ENCODE assay signal across 12 cellular contexts in the genomic region with DNA sequence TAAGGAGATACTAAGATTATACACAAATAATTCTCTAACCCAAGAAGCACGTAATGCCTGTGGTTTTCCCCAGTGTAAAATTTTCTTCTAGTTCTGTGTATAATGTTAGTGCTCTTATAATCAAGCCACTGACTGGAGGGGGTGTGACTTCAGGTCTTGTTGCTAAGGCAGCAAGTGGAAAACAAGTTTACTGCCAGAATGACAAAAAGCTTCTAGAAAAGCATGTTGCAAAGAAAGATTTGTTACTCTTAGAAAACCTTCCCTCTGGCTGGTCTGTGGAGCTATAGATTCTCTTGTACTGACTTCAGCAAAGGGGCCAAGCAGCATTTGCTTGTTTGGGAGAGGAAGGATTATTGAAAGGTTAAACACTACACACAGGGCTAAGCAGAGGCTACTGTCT.
DNase-seq lines count a peak whose midpoint lies in the region; ATAC-seq, FAIRE-seq and TF ChIP-seq lines count a peak whose summit lies in the region.
"Had no signal": no experiment of that assay in that cellular context is flagged by ENCODE, and none has a peak within 500 bp of the region (broad histone marks: within the 10 kb centered on the region; RNA-seq: fewer than 3 reads in every experiment).

No MANE protein-coding gene starts in this region.

- 43% methylated on average over 1 of the region's 1 CpG for WGBS in hepatocyte (ENCODE audit: low lambda C conversion rate, missing lambda C conversion rate)

- no peak overlapping the region for H3K4me3 Mint-ChIP-seq in astrocyte (ENCODE audit: unreplicated experiment)
- H3K4me3 Mint-ChIP-seq in activated T-cell treated with anti-CD3 and anti-CD28 coated beads, Interleukin-2, amount 50 U/mL, for 72 hours = no peak overlapping the region
- H3K4me3 Mint-ChIP-seq: activated CD4-positive, alpha-beta T cell treated with anti-CD3 and anti-CD28 coated beads for 36 hours; activated T-helper 1 cell treated with anti-CD3 and anti-CD28 coated beads, Interleukin-12 subunit alpha, Interleukin-12 subunit beta, Interleukin-2, Interleukin-4 antibody, amounts not matched to agents 30 ng/mL and 10 ng/mL and 1 ng/mL, durations not matched to agents 14 hours and 24 hours and 36 hours had no signal

- H3K4me1 ChIP-seq in HEK293 (ENCODE audit: control insufficient read depth, insufficient read depth, low read length) = peaks cover 4% of the 10 kb centered on the region
- peaks cover 37% of the 10 kb centered on the region for H3K4me1 ChIP-seq in astrocyte (ENCODE audit: insufficient read depth, low read length)
- peaks cover 11% of the 10 kb centered on the region for H3K4me1 ChIP-seq in hepatocyte (ENCODE audit: insufficient read depth)
- H3K4me1 ChIP-seq in tibial artery = peaks cover 0 to 29% (median 14%) of the 10 kb centered on the region in 4 donors

- no peaks in the 10 kb centered on the region for H3K36me3 ChIP-seq in HEK293 (ENCODE audit: control insufficient read depth in 2 of 2, insufficient read depth in 1 of 2, low read length in 2 of 2)
- no peaks in the 10 kb centered on the region for H3K36me3 ChIP-seq in astrocyte (ENCODE audit: insufficient read depth, low read length)
- H3K36me3 ChIP-seq in hepatocyte (replicated peaks; ENCODE audit: insufficient read depth, low read depth) = no peaks in the 10 kb centered on the region
- H3K36me3 ChIP-seq in tibial artery = no peaks in the 10 kb centered on the region
- H3K36me3 ChIP-seq: thoracic aorta had no signal

- peak; percentile 94 for DNase-seq in astrocyte (ENCODE audit: low read depth)
- DNase-seq in hepatocyte (ENCODE audit: low spot score) = peak; percentile 59
- no peak for DNase-seq in sciatic nerve (ENCODE audit: low spot score)
- DNase-seq in tibial artery = no peak
- no peak for DNase-seq in NCI-H2196 treated with DMSO at 0.1 percent for 48 hours (lab: John Stamatoyannopoulos, UW; ENCODE audit: unreplicated experiment)
- no peak for DNase-seq in activated T-cell treated with anti-CD3 and anti-CD28 coated beads, Interleukin-2, amount 50 U/mL, for 72 hours
- no peak for DNase-seq in D721Med (ENCODE audit: insufficient read length, low spot score)
- DNase-seq: activated CD4-positive, alpha-beta T cell treated with anti-CD3 and anti-CD28 coated beads for 36 hours; NCI-H2171 treated with DMSO at 0.1 percent for 48 hours had no signal

- H3K4me1 Mint-ChIP-seq in astrocyte (ENCODE audit: low read depth, unreplicated experiment) = peaks cover 51% of the 10 kb centered on the region
- H3K4me1 Mint-ChIP-seq in activated T-cell treated with anti-CD3 and anti-CD28 coated beads, Interleukin-2, amount 50 U/mL, for 72 hours (ENCODE audit: low read depth) = peaks cover 5% of the 10 kb centered on the region

- no peaks in the 10 kb centered on the region for H3K9me3 ChIP-seq in HEK293 (ENCODE audit: control insufficient read depth, insufficient read depth, low read depth, low read length)
- no peaks in the 10 kb centered on the region for H3K9me3 ChIP-seq in astrocyte (ENCODE audit: insufficient read depth, low read depth, low read length)
- H3K9me3 ChIP-seq in hepatocyte (ENCODE audit: low read depth) = no peaks in the 10 kb centered on the region
- no peaks in the 10 kb centered on the region for H3K9me3 ChIP-seq in tibial artery
- H3K9me3 ChIP-seq: thoracic aorta had no signal

- POLR2A ChIA-PET in HEK293 (lab: Yijun Ruan, JAX) = no interaction called here

- no peak overlapping the region for H3K27ac ChIP-seq in HEK293 (ENCODE audit: extremely low read depth, low read depth, low read length)
- peak overlapping the region; percentile 56 for H3K27ac ChIP-seq in astrocyte (ENCODE audit: low read depth, low read length)
- H3K27ac ChIP-seq in hepatocyte = peak overlapping the region; percentile 84
- no peak overlapping the region for H3K27ac ChIP-seq in tibial artery
- H3K27ac ChIP-seq: thoracic aorta had no signal

- no peak overlapping the region for H3K4me3 ChIP-seq in HEK293 (ENCODE audit: low read depth, low read length)
- no peak overlapping the region for H3K4me3 ChIP-seq in astrocyte (ENCODE audit: insufficient read depth, low read depth, low read length)
- H3K4me3 ChIP-seq in hepatocyte = no peak overlapping the region
- no peak overlapping the region for H3K4me3 ChIP-seq in tibial artery
- H3K4me3 ChIP-seq: thoracic aorta had no signal

- no peaks in the 10 kb centered on the region for H3K27me3 Mint-ChIP-seq in astrocyte (ENCODE audit: low read depth, unreplicated experiment)
- no peaks in the 10 kb centered on the region for H3K27me3 Mint-ChIP-seq in activated T-cell treated with anti-CD3 and anti-CD28 coated beads, Interleukin-2, amount 50 U/mL, for 72 hours (ENCODE audit: low read depth)
- H3K27me3 Mint-ChIP-seq: activated CD4-positive, alpha-beta T cell treated with anti-CD3 and anti-CD28 coated beads for 36 hours had no signal

- H3K27me3 ChIP-seq in astrocyte (ENCODE audit: insufficient read depth, low read length) (no peaks in the 10 kb centered on the region), hepatocyte (no peaks in the 10 kb centered on the region), tibial artery (no peaks in the 10 kb centered on the region)

- peak overlapping the region; percentile 13 for H3K9ac ChIP-seq in astrocyte (ENCODE audit: low read length)

- H3K79me2 ChIP-seq in astrocyte (ENCODE audit: insufficient read depth, low read length) (no peaks in the 10 kb centered on the region), hepatocyte (no peaks in the 10 kb centered on the region)

- CTCF ChIA-PET in HEK293 (lab: Yijun Ruan, JAX) = interaction anchor here (0.6 kb wide), 2 partner anchors 71 to 599 kb away, joined by 4 to 5 read pairs; no protein-coding TSS in a partner anchor

- H2AFZ ChIP-seq in astrocyte (ENCODE audit: low read depth, low read length) (no peak overlapping the region), hepatocyte (no peak overlapping the region)

- TF ChIP-seq CTCF in HEK293 (tag by site-specific recombination; IDR thresholded peaks at IDR 0.05) = no peak
- TF ChIP-seq CTCF in astrocyte (IDR thresholded peaks at IDR 0.05; ENCODE audit: insufficient read depth, low read depth, low read length) = no peak
- no peak for TF ChIP-seq CTCF in hepatocyte (IDR thresholded peaks at IDR 0.05; ENCODE audit: poor library complexity)
- TF ChIP-seq CTCF in tibial artery (IDR thresholded peaks at IDR 0.05) = no peak
- no peak for TF ChIP-seq CTCF in D721Med (IDR thresholded peaks at IDR 0.05; ENCODE audit: insufficient read depth, missing control alignments)

- FAIRE-seq in astrocyte (lab: Jason Lieb, UNC) (peak; percentile 26), D721Med (lab: Jason Lieb, UNC) (no peak)

- H3K36me3 Mint-ChIP-seq in astrocyte (ENCODE audit: low read depth, unreplicated experiment) = no peaks in the 10 kb centered on the region
- H3K36me3 Mint-ChIP-seq in activated T-cell treated with anti-CD3 and anti-CD28 coated beads, Interleukin-2, amount 50 U/mL, for 72 hours (ENCODE audit: insufficient read depth in 2 of 2) = no peaks in the 10 kb centered on the region

- H4K20me1 ChIP-seq in astrocyte (ENCODE audit: insufficient read depth, low read length) (no peaks in the 10 kb centered on the region), hepatocyte (ENCODE audit: insufficient read depth, poor library complexity, severe bottlenecking) (no peaks in the 10 kb centered on the region)

- no peaks in the 10 kb centered on the region for H3K9me2 ChIP-seq in hepatocyte (replicated peaks; ENCODE audit: insufficient read depth)

- intact Hi-C loops in sciatic nerve (cut with DNase I) = loop anchor here (5.0 kb wide), 1 partner anchor 731 kb away; no protein-coding TSS in a partner anchor
- intact Hi-C loops in tibial artery (cut with DNase I; ENCODE audit: low total_unique reads) = no loop called here

- H3K27ac Mint-ChIP-seq in astrocyte (ENCODE audit: unreplicated experiment) = peak overlapping the region; percentile 94
- no peak overlapping the region for H3K27ac Mint-ChIP-seq in activated T-cell treated with anti-CD3 and anti-CD28 coated beads, Interleukin-2, amount 50 U/mL, for 72 hours
- H3K27ac Mint-ChIP-seq: activated CD4-positive, alpha-beta T cell treated with anti-CD3 and anti-CD28 coated beads for 36 hours; activated T-helper 1 cell treated with anti-CD3 and anti-CD28 coated beads, Interleukin-12 subunit alpha, Interleukin-12 subunit beta, Interleukin-2, Interleukin-4 antibody, amounts not matched to agents 30 ng/mL and 10 ng/mL and 1 ng/mL, durations not matched to agents 14 hours and 24 hours and 36 hours had no signal

- H3K4me2 ChIP-seq in astrocyte (ENCODE audit: low read length) = peak overlapping the region; percentile 2
- H3K4me2 ChIP-seq in hepatocyte = peak overlapping the region; percentile 22

- peak; percentile 55 for ATAC-seq in sciatic nerve
- no peak for ATAC-seq in activated T-cell treated with anti-CD3 and anti-CD28 coated beads, Interleukin-2, amount 50 U/mL, for 72 hours (replicated peaks in 1 of 2)
- ATAC-seq: activated CD4-positive, alpha-beta T cell treated with anti-CD3 and anti-CD28 coated beads for 36 hours had no signal

- no peaks in the 10 kb centered on the region for H3K9me3 Mint-ChIP-seq in astrocyte (ENCODE audit: unreplicated experiment)
- H3K9me3 Mint-ChIP-seq in activated T-cell treated with anti-CD3 and anti-CD28 coated beads, Interleukin-2, amount 50 U/mL, for 72 hours = no peaks in the 10 kb centered on the region
- H3K9me3 Mint-ChIP-seq: activated T-helper 1 cell treated with anti-CD3 and anti-CD28 coated beads, Interleukin-12 subunit alpha, Interleukin-12 subunit beta, Interleukin-2, Interleukin-4 antibody, amounts not matched to agents 30 ng/mL and 10 ng/mL and 1 ng/mL, durations not matched to agents 14 hours and 24 hours and 36 hours had no signal

TF ChIP-seq in HEK293, 187 proteins besides CTCF, POLR2A, EP300 and RAD21:
- TF ChIP-seq KLF9 (tag by site-specific recombination; IDR thresholded peaks at IDR 0.05; ENCODE audit: low read depth) (0 out of 2 replicates have a peak, but pooled peaks have one; percentile 34), ZNF211 (tag by site-specific recombination; IDR thresholded peaks at IDR 0.05; ENCODE audit: low read depth) (no peak)
- TF ChIP-seq, protein P1, sequence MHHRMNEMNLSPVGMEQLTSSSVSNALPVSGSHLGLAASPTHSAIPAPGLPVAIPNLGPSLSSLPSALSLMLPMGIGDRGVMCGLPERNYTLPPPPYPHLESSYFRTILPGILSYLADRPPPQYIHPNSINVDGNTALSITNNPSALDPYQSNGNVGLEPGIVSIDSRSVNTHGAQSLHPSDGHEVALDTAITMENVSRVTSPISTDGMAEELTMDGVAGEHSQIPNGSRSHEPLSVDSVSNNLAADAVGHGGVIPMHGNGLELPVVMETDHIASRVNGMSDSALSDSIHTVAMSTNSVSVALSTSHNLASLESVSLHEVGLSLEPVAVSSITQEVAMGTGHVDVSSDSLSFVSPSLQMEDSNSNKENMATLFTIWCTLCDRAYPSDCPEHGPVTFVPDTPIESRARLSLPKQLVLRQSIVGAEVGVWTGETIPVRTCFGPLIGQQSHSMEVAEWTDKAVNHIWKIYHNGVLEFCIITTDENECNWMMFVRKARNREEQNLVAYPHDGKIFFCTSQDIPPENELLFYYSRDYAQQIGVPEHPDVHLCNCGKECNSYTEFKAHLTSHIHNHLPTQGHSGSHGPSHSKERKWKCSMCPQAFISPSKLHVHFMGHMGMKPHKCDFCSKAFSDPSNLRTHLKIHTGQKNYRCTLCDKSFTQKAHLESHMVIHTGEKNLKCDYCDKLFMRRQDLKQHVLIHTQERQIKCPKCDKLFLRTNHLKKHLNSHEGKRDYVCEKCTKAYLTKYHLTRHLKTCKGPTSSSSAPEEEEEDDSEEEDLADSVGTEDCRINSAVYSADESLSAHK (tag by site-specific recombination; IDR thresholded peaks at IDR 0.05) = no peak

Comparison
In these comparisons a context has a peak if more than half of its experiments do, and no peak if none do; other contexts are left out.
1. H3K27ac ChIP-seq: peak in astrocyte (single experiment) and hepatocyte (single experiment); none in HEK293 (single experiment) and tibial artery (0 of 2).
2. DNase-seq: peak in astrocyte (single experiment) and hepatocyte (single experiment); none in sciatic nerve (single experiment), tibial artery (0 of 2), NCI-H2196 treated with DMSO at 0.1 percent for 48 hours (single experiment), activated T-cell treated with anti-CD3 and anti-CD28 coated beads, Interleukin-2, amount 50 U/mL, for 72 hours (0 of 2) and D721Med (single experiment).